Comparison of ENCODE assay signal across 15 cellular contexts in the genomic region with DNA sequence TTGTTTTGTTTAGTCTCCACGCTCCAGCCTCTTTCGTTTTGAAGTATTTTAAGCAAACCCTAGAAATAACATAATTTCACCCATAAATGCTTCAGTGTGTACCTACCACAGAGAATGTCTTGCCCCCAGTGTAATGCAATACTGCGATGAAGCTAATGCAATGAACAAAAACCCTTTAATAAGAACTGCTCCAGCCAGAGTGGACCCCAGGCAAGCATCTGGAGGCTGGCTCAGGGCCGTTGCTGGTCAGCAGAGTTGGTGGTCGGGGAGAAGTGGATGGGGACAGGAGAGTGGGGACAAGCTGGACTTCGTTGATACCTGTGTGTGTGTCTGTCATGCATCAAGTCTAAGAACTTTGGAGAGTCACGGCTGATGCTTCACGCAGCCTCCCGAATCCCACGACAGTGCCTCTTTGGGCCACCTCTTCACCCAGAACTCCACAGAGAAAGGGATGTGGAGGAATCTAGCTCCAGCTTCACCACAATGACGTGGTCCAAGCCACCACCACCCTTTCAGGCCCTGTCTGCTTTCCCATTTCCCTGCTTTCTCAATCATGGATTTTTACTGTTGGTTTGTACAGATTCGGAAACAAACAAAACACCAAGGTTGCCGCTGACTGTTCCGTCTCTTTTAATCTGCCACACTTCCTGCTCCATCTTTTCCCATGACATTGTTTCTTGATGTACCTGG.
DNase-seq lines count a peak whose midpoint lies in the region; ATAC-seq, FAIRE-seq and TF ChIP-seq lines count a peak whose summit lies in the region.
"Had no signal": no experiment of that assay in that cellular context is flagged by ENCODE, and none has a peak within 500 bp of the region (broad histone marks: within the 10 kb centered on the region; RNA-seq: fewer than 3 reads in every experiment).

No MANE protein-coding gene starts in this region.

- H3K79me2 ChIP-seq in HepG2 (ENCODE audit: insufficient read depth, low read length) = no peaks in the 10 kb centered on the region

- no peak overlapping the region for H4K91ac ChIP-seq in neuronal stem cell (ENCODE audit: low read depth, low read length, poor library complexity)

- no peak overlapping the region for H3K27ac ChIP-seq in HepG2 (ENCODE audit: extremely low read length, insufficient read depth, low read length)
- H3K27ac ChIP-seq in right lobe of liver = no peak overlapping the region
- H3K27ac ChIP-seq in esophagus (ENCODE audit: low read depth in 2 of 2, low read length in 1 of 2) = peak overlapping the region; percentile 65 to 84
- H3K27ac ChIP-seq in neuronal stem cell (replicated peaks; ENCODE audit: low read length) = no peak overlapping the region
- peak overlapping the region in 1 of 2 donors; percentile 61 for H3K27ac ChIP-seq in left lung
- H3K27ac ChIP-seq: neutrophil, upper lobe of right lung had no signal

- no peak overlapping the region for H3K23ac ChIP-seq in neuronal stem cell (ENCODE audit: low read depth, low read length, poor library complexity)

- TF ChIP-seq EP300 in HepG2 (IDR thresholded peaks at IDR 0.05; ENCODE audit: low read depth in 2 of 2, low read length in 2 of 2) (no peak), HepG2 (CRISPR knock-in tag; IDR thresholded peaks at IDR 0.05; ENCODE audit: borderline replicate concordance) (no peak)

- no peak overlapping the region for H3K4me3 ChIP-seq in HepG2 (replicated peaks in 1 of 3; ENCODE audit: insufficient read depth in 1 of 3, low read depth in 2 of 3, low read length in 3 of 3)
- no peak overlapping the region for H3K4me3 ChIP-seq in right lobe of liver
- H3K4me3 ChIP-seq in esophagus (ENCODE audit: low read depth in 1 of 2, low read length in 2 of 2) = no peak overlapping the region
- no peak overlapping the region for H3K4me3 ChIP-seq in neuronal stem cell (ENCODE audit: low read length in 2 of 2)
- no peak overlapping the region for H3K4me3 ChIP-seq in left lung
- H3K4me3 ChIP-seq: HAP-1, upper lobe of right lung had no signal

- H2AFZ ChIP-seq in HepG2 (ENCODE audit: low read length) (no peak overlapping the region), neuronal stem cell (ENCODE audit: low read length) (no peak overlapping the region)

- peak overlapping the region; percentile 44 for H3K18ac ChIP-seq in neuronal stem cell (ENCODE audit: low read length)

- H3K79me1 ChIP-seq in neuronal stem cell (ENCODE audit: low read depth, low read length) = no peaks in the 10 kb centered on the region

- H2AK5ac ChIP-seq in neuronal stem cell (ENCODE audit: low read depth, low read length) = no peak overlapping the region

- H2BK120ac ChIP-seq in neuronal stem cell (ENCODE audit: low read depth, low read length) = no peak overlapping the region

- no peak overlapping the region for H3K4ac ChIP-seq in neuronal stem cell (ENCODE audit: low read length)

- no peaks in the 10 kb centered on the region for H3K9me3 ChIP-seq in HepG2 (ENCODE audit: low read length)
- H3K9me3 ChIP-seq in right lobe of liver = no peaks in the 10 kb centered on the region
- no peaks in the 10 kb centered on the region for H3K9me3 ChIP-seq in esophagus (ENCODE audit: control insufficient read depth in 2 of 2, insufficient read depth in 1 of 2, low read depth in 1 of 2, low read length in 1 of 2)
- no peaks in the 10 kb centered on the region for H3K9me3 ChIP-seq in neuronal stem cell (replicated peaks in 1 of 2; ENCODE audit: control insufficient read depth in 2 of 2, insufficient read depth in 1 of 2, low read depth in 1 of 2, low read length in 2 of 2)
- no peaks in the 10 kb centered on the region for H3K9me3 ChIP-seq in left lung
- H3K9me3 ChIP-seq: HAP-1, neutrophil, upper lobe of right lung had no signal

- no peak overlapping the region for H4K8ac ChIP-seq in neuronal stem cell (ENCODE audit: low read depth, low read length)

- peak overlapping the region; percentile 0 for H2BK12ac ChIP-seq in neuronal stem cell (ENCODE audit: low read length)

- intact Hi-C loops in HepG2 (cut with micrococcal nuclease; ENCODE audit: unreplicated experiment) (no loop called here), right lobe of liver (cut with DNase I) (no loop called here), left lung (cut with DNase I) (no loop called here)

- no peak for TF ChIP-seq CTCF in HepG2 (CRISPR knock-in tag; IDR thresholded peaks at IDR 0.05)
- no peak for TF ChIP-seq CTCF in right lobe of liver (IDR thresholded peaks at IDR 0.05)
- no peak for TF ChIP-seq CTCF in left lung (IDR thresholded peaks at IDR 0.05)

- H3K36me3 ChIP-seq in HepG2 (replicated peaks in 1 of 2; ENCODE audit: control insufficient read depth in 1 of 2, insufficient read depth in 2 of 2, low read length in 2 of 2) (no peaks in the 10 kb centered on the region), right lobe of liver (no peaks in the 10 kb centered on the region), esophagus (ENCODE audit: control insufficient read depth in 2 of 2, insufficient read depth in 2 of 2, low read length in 1 of 2) (no peaks in the 10 kb centered on the region), neuronal stem cell (replicated peaks in 1 of 2; ENCODE audit: control insufficient read depth in 2 of 2, insufficient read depth in 2 of 2, low read length in 2 of 2) (no peaks in the 10 kb centered on the region), left lung (no peaks in the 10 kb centered on the region)
- H3K36me3 ChIP-seq: HAP-1, neutrophil, upper lobe of right lung had no signal

- no peak overlapping the region for H2BK5ac ChIP-seq in neuronal stem cell (ENCODE audit: low read length)

- H3K4me1 ChIP-seq in HepG2 (ENCODE audit: insufficient read depth, low read length) (peaks cover 57% of the 10 kb centered on the region), right lobe of liver (peaks cover 0 to 12% (median 7%) of the 10 kb centered on the region in 4 donors), esophagus (ENCODE audit: control insufficient read depth in 2 of 2, insufficient read depth in 2 of 2, low read length in 1 of 2) (peaks cover 0 to 3% of the 10 kb centered on the region in 2 donors), neuronal stem cell (ENCODE audit: control insufficient read depth in 2 of 2, insufficient read depth in 1 of 2, low read depth in 1 of 2, low read length in 2 of 2) (peaks cover 0 to 1% of the 10 kb centered on the region in 2 donors), left lung (peaks cover 10 to 11% of the 10 kb centered on the region in 2 donors)
- H3K4me1 ChIP-seq: HAP-1 had no signal

- in situ Hi-C loops in HepG2 (cut with HindIII; ENCODE audit: extremely low pct_ligation_motif_present, low pct_unique_long_range_greater_than_20kb) = loop anchor here (25.0 kb wide), 1 partner anchor 97 kb away; the partner anchor contains the start of gene ERRFI1

- no peak overlapping the region for H3K9ac ChIP-seq in HepG2 (ENCODE audit: insufficient read depth, low read depth, low read length)
- no peak overlapping the region for H3K9ac ChIP-seq in neuronal stem cell (ENCODE audit: low read depth, low read length, poor library complexity)

- H3K4me2 ChIP-seq in HepG2 (ENCODE audit: low read depth, low read length) = no peak overlapping the region
- no peak overlapping the region for H3K4me2 ChIP-seq in neuronal stem cell (ENCODE audit: insufficient read depth, low read length, poor library complexity, severe bottlenecking)

- H3K27me3 ChIP-seq in HepG2 (ENCODE audit: control insufficient read depth in 1 of 2, insufficient read depth in 2 of 2, low read length in 2 of 2) (no peaks in the 10 kb centered on the region), right lobe of liver (no peaks in the 10 kb centered on the region), esophagus (ENCODE audit: control insufficient read depth in 1 of 2, insufficient read depth in 2 of 2, low read length in 2 of 2) (no peaks in the 10 kb centered on the region), neuronal stem cell (ENCODE audit: control insufficient read depth in 3 of 3, insufficient read depth in 3 of 3, low read depth in 1 of 3, low read length in 3 of 3) (peaks cover 0 to 16% (median 0%) of the 10 kb centered on the region in 3 experiments), left lung (peaks cover 0 to 11% of the 10 kb centered on the region in 2 donors)
- H3K27me3 ChIP-seq: upper lobe of right lung had no signal

- BruUV-seq in HepG2 (replicated peaks; lab: Mats Ljungman, UMichigan) = no TSS peak

- H4K20me1 ChIP-seq in HepG2 (ENCODE audit: insufficient read depth, low read length) = no peaks in the 10 kb centered on the region

- ATAC-seq in HepG2 = no peak
- no peak for ATAC-seq in right lobe of liver
- no peak for ATAC-seq in GM18858 (IDR thresholded peaks at IDR 0.05; ENCODE audit: unreplicated experiment)
- ATAC-seq in left lung = no peak
- ATAC-seq in GM21447 (IDR thresholded peaks at IDR 0.05; ENCODE audit: unreplicated experiment) = no peak

- 94% methylated on average over 10 of the region's 14 CpGs for WGBS in HepG2 (ENCODE audit: low lambda C conversion rate)
- 80% methylated on average over 7 of the region's 14 CpGs for WGBS in right lobe of liver (ENCODE audit: insufficient coverage, low coverage, low lambda C conversion rate, missing lambda C conversion rate)
- WGBS in esophagus, 2 donors = 77 to 80% methylated on average over 14 of the region's 14 CpGs
- no CpG with 5 or more reads among the region's 14 CpGs for WGBS in neuronal stem cell (ENCODE audit: extremely low coverage in 2 of 2, insufficient read length in 2 of 2, insufficient replicate concordance in 1 of 2), 2 donors

- DNase-seq in HepG2 (ENCODE audit: low spot score) = no peak
- no peak for DNase-seq in right lobe of liver
- DNase-seq in neuronal stem cell (ENCODE audit: low spot score) = no peak
- no peak for DNase-seq in left lung
- no peak for DNase-seq in occipital lobe (lab: John Stamatoyannopoulos, UW)
- DNase-seq: activated naive CD4-positive, alpha-beta T cell; immature natural killer cell; Kasumi-1; NCI-H2227 treated with DMSO at 0.1 percent for 48 hours; upper lobe of right lung had no signal

- POLR2A ChIA-PET in HepG2 (lab: Yijun Ruan, JAX) = interaction anchor here (0.9 to 6.6 kb wide), 13 partner anchors 8 to 180 kb away, joined by 3 to 45 read pairs (median 4); partner anchors contain the start of gene ERRFI1

- no peak overlapping the region for H3K14ac ChIP-seq in neuronal stem cell (ENCODE audit: low read length)

- no peak for FAIRE-seq in HepG2 (lab: Jason Lieb, UNC)

- CTCF ChIA-PET in HepG2 (lab: Yijun Ruan, JAX; ENCODE audit: low intra/inter-chr PET ratio, low total read pairs) = no interaction called here

- no peak for TF ChIP-seq POLR2A in HepG2 (IDR thresholded peaks at IDR 0.05; ENCODE audit: insufficient read depth in 1 of 2, low read depth in 2 of 2, low read length in 2 of 2)
- no peak for TF ChIP-seq POLR2A in right lobe of liver (IDR thresholded peaks at IDR 0.05)

- no peak for TF ChIP-seq RAD21 in HepG2 (CRISPR knock-in tag; IDR thresholded peaks at IDR 0.05)

- no peak overlapping the region for H2BK15ac ChIP-seq in neuronal stem cell (ENCODE audit: low read length)

TF ChIP-seq in HepG2, 621 proteins besides CTCF, POLR2A, EP300 and RAD21 (continues in another document):
- TF ChIP-seq WIZ (CRISPR knock-in tag; IDR thresholded peaks at IDR 0.05) = no peak
- TF ChIP-seq PRPF4 (IDR thresholded peaks at IDR 0.05; ENCODE audit: low read depth, low read length, poor library complexity, severe bottlenecking) = no peak

Comparison
In these comparisons a context has a peak if more than half of its experiments do, and no peak if none do; other contexts are left out.
1. H3K27ac ChIP-seq: peak in esophagus (2 of 2); none in HepG2 (single experiment), right lobe of liver (0 of 3) and neuronal stem cell (single experiment).